Comparison of ENCODE assay signal across 15 cellular contexts in genomic region chr3:181838940-181839914, GRCh38.
DNase-seq lines count a peak whose midpoint lies in the region; ATAC-seq and TF ChIP-seq lines count a peak whose summit lies in the region.
"Had no signal": no experiment of that assay in that cellular context is flagged by ENCODE, and none has a peak within 500 bp of the region (broad histone marks: within the 10 kb centered on the region; RNA-seq: fewer than 3 reads in every experiment).

No MANE protein-coding gene starts in this region.

- no peak overlapping the region for H3K27ac Mint-ChIP-seq in activated naive CD4-positive, alpha-beta T cell treated with anti-CD3 and anti-CD28 coated beads for 36 hours
- H3K27ac Mint-ChIP-seq: activated CD8-positive, alpha-beta T cell treated with anti-CD3 and anti-CD28 coated beads, Interleukin-2, amount 10 ng/mL, durations not matched to agents 7 days and 5 days had no signal

- CTCF ChIA-PET in activated naive CD4-positive, alpha-beta T cell treated with anti-CD3 and anti-CD28 coated beads for 36 hours (lab: Charles Lee) = no interaction called here

- peak; percentile 15 for ATAC-seq in HG03520 (IDR thresholded peaks at IDR 0.05; ENCODE audit: unreplicated experiment)
- ATAC-seq in HG03196 (IDR thresholded peaks at IDR 0.05; ENCODE audit: unreplicated experiment) = no peak
- ATAC-seq in GM19324 (IDR thresholded peaks at IDR 0.05; ENCODE audit: low FRiP score, unreplicated experiment) = no peak
- ATAC-seq: activated CD8-positive, alpha-beta T cell treated with anti-CD3 and anti-CD28 coated beads, Interleukin-2, amount 10 ng/mL, durations not matched to agents 7 days and 5 days; foreskin keratinocyte had no signal

- H3K36me3 Mint-ChIP-seq in activated naive CD4-positive, alpha-beta T cell treated with anti-CD3 and anti-CD28 coated beads for 36 hours (ENCODE audit: low read depth) = no peaks in the 10 kb centered on the region

- intact Hi-C loops in activated naive CD4-positive, alpha-beta T cell treated with anti-CD3 and anti-CD28 coated beads for 36 hours (cut with micrococcal nuclease) = no loop called here

- DNase-seq in DMS153 treated with DMSO at 0.1 percent for 48 hours (lab: John Stamatoyannopoulos, UW; ENCODE audit: unreplicated experiment) (peak; percentile 81), NCI-H345 treated with DMSO at 0.1 percent for 48 hours (lab: John Stamatoyannopoulos, UW; ENCODE audit: unreplicated experiment) (peak; percentile 84), epithelial cell of proximal tubule (ENCODE audit: low read depth) (no peak), dermis blood vessel endothelial cell (no peak)
- DNase-seq in activated naive CD4-positive, alpha-beta T cell treated with anti-CD3 and anti-CD28 coated beads for 36 hours = no peak
- DNase-seq: activated CD8-positive, alpha-beta T cell treated with anti-CD3 and anti-CD28 coated beads, Interleukin-2, amount 10 ng/mL, durations not matched to agents 7 days and 5 days; aorta; foreskin keratinocyte; H7; mesendoderm; small intestine; stimulated activated naive CD4-positive, alpha-beta T cell had no signal

- H3K4me3 Mint-ChIP-seq in activated naive CD4-positive, alpha-beta T cell treated with anti-CD3 and anti-CD28 coated beads for 36 hours = no peak overlapping the region
- H3K4me3 Mint-ChIP-seq: activated CD8-positive, alpha-beta T cell treated with anti-CD3 and anti-CD28 coated beads, Interleukin-2, amount 10 ng/mL, durations not matched to agents 7 days and 5 days had no signal

- peaks cover 2% of the 10 kb centered on the region for H3K9me3 Mint-ChIP-seq in activated naive CD4-positive, alpha-beta T cell treated with anti-CD3 and anti-CD28 coated beads for 36 hours

- H3K4me3 ChIP-seq in epithelial cell of proximal tubule (ENCODE audit: low read depth, low read length) = peak overlapping the region; percentile 6

- TF ChIP-seq CTCF in epithelial cell of proximal tubule (conservative IDR thresholded peaks at IDR 0.05; ENCODE audit: low read depth, low read length) = no peak

- no peaks in the 10 kb centered on the region for H3K4me1 Mint-ChIP-seq in activated naive CD4-positive, alpha-beta T cell treated with anti-CD3 and anti-CD28 coated beads for 36 hours (ENCODE audit: low read depth)

- peaks cover 5% of the 10 kb centered on the region for H3K27me3 Mint-ChIP-seq in activated naive CD4-positive, alpha-beta T cell treated with anti-CD3 and anti-CD28 coated beads for 36 hours (ENCODE audit: low read depth)

Comparison
In these comparisons a context has a peak if more than half of its experiments do, and no peak if none do; other contexts are left out.
1. DNase-seq: peak in DMS153 treated with DMSO at 0.1 percent for 48 hours (single experiment) and NCI-H345 treated with DMSO at 0.1 percent for 48 hours (single experiment); none in epithelial cell of proximal tubule (single experiment), dermis blood vessel endothelial cell (single experiment) and activated naive CD4-positive, alpha-beta T cell treated with anti-CD3 and anti-CD28 coated beads for 36 hours (single experiment).